Comparison of ENCODE assay signal across 40 cellular contexts in genomic region chr15:41996921-41997592, GRCh38. TPM values are rescaled to one million over a fixed set of nuclear protein-coding genes. Genes with fewer than 3 reads are reported as not detected.
"Had no signal": no experiment of that assay in that cellular context is flagged by ENCODE, and none has a peak within 500 bp of the region (broad histone marks: within the 10 kb centered on the region; RNA-seq: fewer than 3 reads in every experiment).

No MANE protein-coding gene starts in this region.

- H3K4me1 Mint-ChIP-seq: activated naive CD8-positive, alpha-beta T cell treated with anti-CD3 and anti-CD28 coated beads, Interleukin-2, amount 10 ng/mL, durations not matched to agents 7 days and 5 days; brain; stimulated activated naive CD8-positive, alpha-beta T cell treated with anti-CD3 and anti-CD28 coated beads, Interleukin-15, amount 100 ng/mL, for 72 hours had no signal

- H3K36me3 ChIP-seq: ascending aorta, cardiac muscle cell, gastroesophageal sphincter, neutrophil, ovary, prostate gland had no signal

- H3K27me3 Mint-ChIP-seq: brain; stimulated activated naive CD8-positive, alpha-beta T cell treated with anti-CD3 and anti-CD28 coated beads, Interleukin-15, amount 100 ng/mL, for 72 hours had no signal

- H3K9me3 ChIP-seq: ascending aorta, gastroesophageal sphincter, neutrophil, ovary, prostate gland had no signal

- H3K27ac ChIP-seq: ascending aorta, cardiac muscle cell, coronary artery, dorsolateral prefrontal cortex, gastroesophageal sphincter, neutrophil, ovary, skin epidermis had no signal

- H3K36me3 Mint-ChIP-seq: activated CD4-positive, alpha-beta memory T cell treated with anti-CD3 and anti-CD28 coated beads for 36 hours; activated naive CD8-positive, alpha-beta T cell treated with anti-CD3 and anti-CD28 coated beads, Interleukin-2, amount 10 ng/mL, durations not matched to agents 7 days and 5 days; brain; natural killer cell; stimulated activated effector memory CD8-positive, alpha-beta T cell treated with anti-CD3 and anti-CD28 coated beads, Interleukin-12 subunit alpha, Interleukin-12 subunit beta, amount 100 ng/mL, for 72 hours; type B pancreatic cell had no signal

- H3K27me3 ChIP-seq: ascending aorta, cardiac muscle cell, dorsolateral prefrontal cortex, gastroesophageal sphincter, neutrophil, ovary had no signal

- H3K27ac Mint-ChIP-seq: activated CD4-positive, alpha-beta memory T cell treated with anti-CD3 and anti-CD28 coated beads for 36 hours; activated naive CD4-positive, alpha-beta T cell treated with anti-CD3 and anti-CD28 coated beads for 36 hours; activated naive CD8-positive, alpha-beta T cell treated with anti-CD3 and anti-CD28 coated beads, Interleukin-2, amount 10 ng/mL, durations not matched to agents 7 days and 5 days; activated T-helper 1 cell treated with anti-CD3 and anti-CD28 coated beads, Interleukin-12 subunit alpha, Interleukin-12 subunit beta, Interleukin-2, Interleukin-4 antibody, amounts not matched to agents 30 ng/mL and 10 ng/mL and 1 ng/mL, durations not matched to agents 14 hours and 24 hours and 36 hours; natural killer cell; stimulated activated effector memory CD8-positive, alpha-beta T cell treated with anti-CD3 and anti-CD28 coated beads, Interleukin-12 subunit alpha, Interleukin-12 subunit beta, amount 100 ng/mL, for 72 hours; type B pancreatic cell had no signal

- H3K4me3 ChIP-seq: ascending aorta, cardiac muscle cell, coronary artery, dorsolateral prefrontal cortex, gastroesophageal sphincter, lung, ovary, prostate gland, skin epidermis had no signal

- H3K4me1 ChIP-seq: ascending aorta, gastroesophageal sphincter had no signal

- H3K9me3 Mint-ChIP-seq: activated CD4-positive, alpha-beta memory T cell treated with anti-CD3 and anti-CD28 coated beads for 36 hours; activated CD4-positive, alpha-beta T cell treated with anti-CD3 and anti-CD28 coated beads, Interleukin-2, amount 10 ng/mL, durations not matched to agents 24 days and 14 days; activated naive CD4-positive, alpha-beta T cell treated with anti-CD3 and anti-CD28 coated beads for 36 hours; activated naive CD8-positive, alpha-beta T cell treated with anti-CD3 and anti-CD28 coated beads, Interleukin-2, amount 10 ng/mL, durations not matched to agents 7 days and 5 days; activated T-helper 1 cell treated with anti-CD3 and anti-CD28 coated beads, Interleukin-12 subunit alpha, Interleukin-12 subunit beta, Interleukin-2, Interleukin-4 antibody, amounts not matched to agents 30 ng/mL and 10 ng/mL and 1 ng/mL, durations not matched to agents 14 hours and 24 hours and 36 hours; brain; natural killer cell; stimulated activated effector memory CD8-positive, alpha-beta T cell treated with anti-CD3 and anti-CD28 coated beads, Interleukin-12 subunit alpha, Interleukin-12 subunit beta, amount 100 ng/mL, for 72 hours; stimulated activated naive CD8-positive, alpha-beta T cell treated with anti-CD3 and anti-CD28 coated beads, Interleukin-15, amount 100 ng/mL, for 72 hours; type B pancreatic cell had no signal

- DNase-seq: activated CD4-positive, alpha-beta memory T cell treated with anti-CD3 and anti-CD28 coated beads for 36 hours; activated CD4-positive, alpha-beta T cell treated with anti-CD3 and anti-CD28 coated beads, Interleukin-2, amount 10 ng/mL, durations not matched to agents 24 days and 14 days; activated CD4-positive, CD25-positive, alpha-beta regulatory T cell treated with anti-CD3 and anti-CD28 coated beads, Interleukin-2, amount 50 U/mL, for 72 hours; activated CD8-positive, alpha-beta memory T cell treated with anti-CD3 and anti-CD28 coated beads, Interleukin-2, amount 50 U/mL, for 4 hours; activated effector memory CD4-positive, alpha-beta T cell treated with anti-CD3 and anti-CD28 coated beads, Interleukin-2, amount 50 U/mL, for 16 hours; activated naive CD4-positive, alpha-beta T cell treated with anti-CD3 and anti-CD28 coated beads for 36 hours; activated naive CD8-positive, alpha-beta T cell treated with anti-CD3 and anti-CD28 coated beads, Interleukin-2, amount 10 ng/mL, durations not matched to agents 7 days and 5 days; activated T-cell treated with anti-CD3 and anti-CD28 coated beads, Interleukin-2, amount 50 U/mL, for 1 hour; cerebellar nuclear complex; dorsolateral prefrontal cortex; effector memory CD4-positive, alpha-beta T cell; hippocampal formation; left colon; mesendoderm; natural killer cell; ovary; retina; stimulated activated CD4-positive, alpha-beta T cell treated with anti-CD3 and anti-CD28 coated beads, Interleukin-4, amount 100 ng/mL, for 24 hours; stimulated activated naive CD8-positive, alpha-beta T cell treated with anti-CD3 and anti-CD28 coated beads, Interleukin-15, amount 100 ng/mL, for 72 hours; substantia nigra; T-helper 9 cell had no signal

- H3K4me3 Mint-ChIP-seq: activated CD4-positive, alpha-beta memory T cell treated with anti-CD3 and anti-CD28 coated beads for 36 hours; activated CD4-positive, alpha-beta T cell treated with anti-CD3 and anti-CD28 coated beads, Interleukin-2, amount 10 ng/mL, durations not matched to agents 24 days and 14 days; activated naive CD4-positive, alpha-beta T cell treated with anti-CD3 and anti-CD28 coated beads for 36 hours; activated naive CD8-positive, alpha-beta T cell treated with anti-CD3 and anti-CD28 coated beads, Interleukin-2, amount 10 ng/mL, durations not matched to agents 7 days and 5 days; activated T-helper 1 cell treated with anti-CD3 and anti-CD28 coated beads, Interleukin-12 subunit alpha, Interleukin-12 subunit beta, Interleukin-2, Interleukin-4 antibody, amounts not matched to agents 30 ng/mL and 10 ng/mL and 1 ng/mL, durations not matched to agents 14 hours and 24 hours and 36 hours; brain; natural killer cell; stimulated activated effector memory CD8-positive, alpha-beta T cell treated with anti-CD3 and anti-CD28 coated beads, Interleukin-12 subunit alpha, Interleukin-12 subunit beta, amount 100 ng/mL, for 72 hours; stimulated activated naive CD8-positive, alpha-beta T cell treated with anti-CD3 and anti-CD28 coated beads, Interleukin-15, amount 100 ng/mL, for 72 hours; type B pancreatic cell had no signal

- ATAC-seq: gastroesophageal sphincter; natural killer cell; sciatic nerve; stimulated activated effector memory CD8-positive, alpha-beta T cell treated with anti-CD3 and anti-CD28 coated beads, Interleukin-12 subunit alpha, Interleukin-12 subunit beta, amount 100 ng/mL, for 72 hours; stimulated activated naive CD8-positive, alpha-beta T cell treated with anti-CD3 and anti-CD28 coated beads, Interleukin-15, amount 100 ng/mL, for 72 hours had no signal

RNA-seq across cellular contexts. Expression of gene PLA2G4E, which starts 23.8 kb away (rescaled TPM):
- total RNA-seq: activated CD4-positive, alpha-beta memory T cell treated with anti-CD3 and anti-CD28 coated beads for 36 hours; activated CD4-positive, alpha-beta T cell treated with anti-CD3 and anti-CD28 coated beads, Interleukin-2, amount 10 ng/mL, durations not matched to agents 24 days and 14 days; activated CD8-positive, alpha-beta memory T cell treated with anti-CD3 and anti-CD28 coated beads for 36 hours; activated naive CD4-positive, alpha-beta T cell treated with anti-CD3 and anti-CD28 coated beads for 36 hours; activated naive CD8-positive, alpha-beta T cell treated with anti-CD3 and anti-CD28 coated beads, Interleukin-2, amount 10 ng/mL, durations not matched to agents 7 days and 5 days; activated T-helper 1 cell treated with anti-CD3 and anti-CD28 coated beads, Interleukin-12 subunit alpha, Interleukin-12 subunit beta, Interleukin-2, Interleukin-4 antibody, amounts not matched to agents 30 ng/mL and 10 ng/mL and 1 ng/mL, durations not matched to agents 14 hours and 24 hours and 36 hours; ascending aorta; endothelial cell of umbilical vein; fibroblast of lung; fibroblast of villous mesenchyme; left colon; mononuclear cell; natural killer cell; sciatic nerve; T-helper 1 cell treated with Interleukin-12 subunit alpha and Interleukin-12 subunit beta and Interleukin-4 antibody, amounts not matched to agents 30 ng/mL and 1 ng/mL, for 36 hours had no signal
- polyA plus RNA-seq: cardiac muscle cell, endothelial cell of umbilical vein, fibroblast of lung had no signal
